In genomic region chr7:42893341-42894242, GRCh38 we compare ENCODE assay signal across 1 cellular context.
A peak's percentile ranks its signal among the peaks of the same experiment; 100 is the strongest.
TF ChIP-seq lines count a peak whose summit lies in the region.

No MANE protein-coding gene starts in this region.

TF ChIP-seq in HepG2, 621 proteins besides CTCF, POLR2A, EP300 and RAD21:
- peak; percentile 28; the same call in 1 of the 2 replicates for TF ChIP-seq NFE2L2 (IDR thresholded peaks at IDR 0.05; ENCODE audit: low read length)
- TF ChIP-seq XRCC5 (optimal IDR thresholded peaks at IDR 0.05; ENCODE audit: low read length), result no peak
- 0 out of 2 replicates have a peak, but pooled peaks have one; percentile 26 for TF ChIP-seq FOSL2 (CRISPR knock-in tag; IDR thresholded peaks at IDR 0.05)
- TF ChIP-seq ZBTB1 (CRISPR knock-in tag; IDR thresholded peaks at IDR 0.05; ENCODE audit: borderline replicate concordance), result no peak
